ENCODE assay signal across 9 cellular contexts in genomic region chr2:231399853-231400667, GRCh38. TPM values are rescaled to one million over a fixed set of nuclear protein-coding genes. Genes with fewer than 3 reads are reported as not detected.
DNase-seq lines count a peak whose midpoint lies in the region; ATAC-seq and TF ChIP-seq lines count a peak whose summit lies in the region.
"Had no signal": no experiment of that assay in that cellular context is flagged by ENCODE, and none has a peak within 500 bp of the region (broad histone marks: within the 10 kb centered on the region; RNA-seq: fewer than 3 reads in every experiment).

No MANE protein-coding gene starts in this region.

- DNase-seq in NCI-H1092 treated with DMSO at 0.1 percent for 48 hours (lab: John Stamatoyannopoulos, UW) (peak; percentile 3), NCI-H1092 (lab: John Stamatoyannopoulos, UW) (no peak), mammary epithelial cell (peak; percentile 25), upper lobe of right lung (no peak), kidney glomerular epithelial cell (lab: John Stamatoyannopoulos, UW) (no peak), GM19238 (ENCODE audit: insufficient read length, low spot score) (no peak)
- DNase-seq: NCI-H146 had no signal

- no peaks in the 10 kb centered on the region for H3K9me3 ChIP-seq in mammary epithelial cell (replicated peaks; ENCODE audit: insufficient read depth, low read length)
- H3K9me3 ChIP-seq in liver (ENCODE audit: control insufficient read depth in 4 of 4, low read length in 3 of 4): no peaks in the 10 kb centered on the region
- no peaks in the 10 kb centered on the region for H3K9me3 ChIP-seq in upper lobe of right lung

- H3K27ac ChIP-seq in mammary epithelial cell (ENCODE audit: insufficient read depth, low read depth, low read length) (no peak overlapping the region), liver (ENCODE audit: low read depth in 1 of 2, low read length in 2 of 2) (peak overlapping the region in 1 of 2 donors; percentile 42), upper lobe of right lung (peak overlapping the region; percentile 60)

- ATAC-seq in upper lobe of right lung (peak; percentile 42), HG03378 (IDR thresholded peaks at IDR 0.05; ENCODE audit: unreplicated experiment) (no peak)

- H3K4me2 ChIP-seq in mammary epithelial cell (ENCODE audit: insufficient read depth, low read depth, low read length): no peak overlapping the region

- intact Hi-C loops in mammary epithelial cell (cut with micrococcal nuclease) (loop anchor here (1.0 kb wide), 1 partner anchor 173 kb away; no protein-coding TSS in a partner anchor), upper lobe of right lung (cut with DNase I) (loop anchor here (10.0 kb wide), 1 partner anchor 175 kb away; no protein-coding TSS in a partner anchor)

- in situ Hi-C loops in mammary epithelial cell (cut with MboI; ENCODE audit: low sequenced_read_pairs in 2 of 2): loop anchor here in 1 of 2 donors (10.0 kb wide), 1 partner anchor 95 kb away; no protein-coding TSS in a partner anchor

- H3K36me3 ChIP-seq in mammary epithelial cell (ENCODE audit: insufficient read depth, low read length) (no peaks in the 10 kb centered on the region), liver (ENCODE audit: control insufficient read depth in 4 of 4, insufficient read depth in 3 of 4, low read depth in 1 of 4, low read length in 3 of 4) (no peaks in the 10 kb centered on the region), upper lobe of right lung (peaks cover 6% of the 10 kb centered on the region)

- H3K79me2 ChIP-seq in mammary epithelial cell (ENCODE audit: insufficient read depth, low read length): no peaks in the 10 kb centered on the region

- peak; percentile 1 to 18 for TF ChIP-seq CTCF in mammary epithelial cell (conservative IDR thresholded peaks at IDR 0.05 in 1 of 2, IDR thresholded peaks at IDR 0.05 in 1 of 2; ENCODE audit: extremely low read depth in 1 of 2, insufficient read depth in 1 of 2, low read depth in 1 of 2, low read length in 2 of 2)
- TF ChIP-seq CTCF in liver (IDR thresholded peaks at IDR 0.05; ENCODE audit: low read depth, low read length, missing input control): no peak
- TF ChIP-seq CTCF in upper lobe of right lung (IDR thresholded peaks at IDR 0.05): no peak

- no peak overlapping the region for H3K9ac ChIP-seq in mammary epithelial cell (ENCODE audit: insufficient read depth, low read length)
- H3K9ac ChIP-seq in liver (ENCODE audit: low read depth in 1 of 2, low read length in 2 of 2): peak overlapping the region; percentile 7 to 30

- peak overlapping the region; percentile 80 for H2AFZ ChIP-seq in mammary epithelial cell (ENCODE audit: low read depth, low read length)

- WGBS in mammary epithelial cell (ENCODE audit: low coverage, missing lambda C conversion rate): 19% methylated on average over 11 of the region's 12 CpGs
- WGBS in liver: 46% methylated on average over 12 of the region's 12 CpGs

- no peak for TF ChIP-seq RAD21 in liver (IDR thresholded peaks at IDR 0.05)

- BruUV-seq in mammary epithelial cell (replicated peaks; lab: Mats Ljungman, UMichigan): no TSS peak

- H3K4me1 ChIP-seq in mammary epithelial cell (ENCODE audit: insufficient read depth, low read length) (peaks cover 13% of the 10 kb centered on the region), liver (ENCODE audit: control insufficient read depth in 4 of 4, insufficient read depth in 4 of 4, low read length in 3 of 4) (peaks cover 6 to 8% (median 6%) of the 10 kb centered on the region in 4 donors), upper lobe of right lung (peaks cover 22% of the 10 kb centered on the region)

- H4K20me1 ChIP-seq in mammary epithelial cell (ENCODE audit: insufficient read depth, low read length): no peaks in the 10 kb centered on the region

- CTCF ChIA-PET in mammary epithelial cell (lab: Charles Lee; ENCODE audit: low non-redundant PET): interaction anchor here (0.6 to 1.6 kb wide), 2 partner anchors 12 to 173 kb away, joined by 4 to 9 read pairs; no protein-coding TSS in a partner anchor

- no peak overlapping the region for H3K4me3 ChIP-seq in mammary epithelial cell (replicated peaks in 1 of 3; ENCODE audit: insufficient read depth in 1 of 3, low read depth in 2 of 3, low read length in 3 of 3)
- H3K4me3 ChIP-seq in liver (ENCODE audit: low read depth in 1 of 3, low read length in 3 of 3): no peak overlapping the region
- no peak overlapping the region for H3K4me3 ChIP-seq in upper lobe of right lung

- H3K27me3 ChIP-seq in mammary epithelial cell (ENCODE audit: insufficient read depth, low read length): peaks cover 8% of the 10 kb centered on the region
- H3K27me3 ChIP-seq in liver (ENCODE audit: control insufficient read depth in 4 of 4, insufficient read depth in 4 of 4, low read length in 3 of 4): no peaks in the 10 kb centered on the region
- H3K27me3 ChIP-seq in upper lobe of right lung: peaks cover 3% of the 10 kb centered on the region

- dilution Hi-C loops in mammary epithelial cell (cut with HindIII; ENCODE audit: low sequenced_read_pairs): no loop called here

TF ChIP-seq in liver, 16 proteins besides CTCF, POLR2A, EP300 and RAD21:
- TF ChIP-seq ZBTB33 (IDR thresholded peaks at IDR 0.05): no peak
- no peak for TF ChIP-seq RXRA (IDR thresholded peaks at IDR 0.05)

RNA-seq across cellular contexts. Expression of gene B3GNT7, which starts 4.5 kb away (rescaled TPM):
- total RNA-seq in mammary epithelial cell (1 to 10 TPM in 1 of 2 donors, under 1 TPM in 1; 0.61 to 7.3 TPM), liver (1 to 10 TPM; 1.1 to 1.7 TPM), upper lobe of right lung (53.5 TPM)
- polyA plus RNA-seq in mammary epithelial cell (0.19 TPM), liver (under 1 TPM; 0.74 to 0.96 TPM)
- polyA minus RNA-seq in mammary epithelial cell: not detected

Comparison
In these comparisons a context has a peak if more than half of its experiments do, and no peak if none do; other contexts are left out.
1. DNase-seq: peak in NCI-H1092 treated with DMSO at 0.1 percent for 48 hours (single experiment) and mammary epithelial cell (single experiment); none in NCI-H1092 (single experiment), upper lobe of right lung (single experiment), kidney glomerular epithelial cell (single experiment) and GM19238 (single experiment).
2. CTCF ChIP-seq: peak in mammary epithelial cell (2 of 2); none in liver (single experiment) and upper lobe of right lung (single experiment).